In the genomic region with DNA sequence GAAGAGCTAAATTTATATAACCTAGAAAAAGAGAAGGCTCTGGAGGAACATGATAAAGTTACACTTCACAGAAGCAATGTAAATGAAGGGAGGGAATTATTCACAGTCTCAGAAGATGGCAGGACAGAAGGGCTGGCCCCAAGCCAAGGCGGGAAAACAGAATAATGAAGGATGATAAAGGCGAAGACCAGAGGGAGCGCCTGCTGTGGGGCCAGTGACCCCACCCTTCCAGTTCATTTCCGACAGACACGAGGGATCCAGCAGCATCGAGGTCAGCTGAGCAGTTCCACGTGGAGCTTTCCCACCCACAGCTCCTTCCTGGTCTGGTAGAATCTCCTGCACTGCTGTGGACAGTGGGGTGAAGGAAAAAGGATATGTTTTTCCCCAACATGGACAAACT, we compare ENCODE assay signal across 24 cellular contexts.
"Had no signal": no experiment of that assay in that cellular context is flagged by ENCODE, and none has a peak within 500 bp of the region (broad histone marks: within the 10 kb centered on the region; RNA-seq: fewer than 3 reads in every experiment).

No MANE protein-coding gene starts in this region.

- H3K27ac ChIP-seq: left lung, neutrophil, parathyroid adenoma, upper lobe of right lung had no signal

- H3K27ac Mint-ChIP-seq: activated B cell treated with CpG ODN at 0.5 μM for 24 hours; activated naive CD8-positive, alpha-beta T cell treated with anti-CD3 and anti-CD28 coated beads, Interleukin-2, amount 10 ng/mL, durations not matched to agents 7 days and 5 days; activated T-helper 2 cell treated with anti-CD3 and anti-CD28 coated beads, Interferon-gamma antibody, Interleukin-2, Interleukin-4, amounts not matched to agents 10 μg/mL and 5 μg/mL and 100 μg/mL, durations not matched to agents 14 hours and 24 hours and 36 hours; naive thymus-derived CD8-positive, alpha-beta T cell; T-helper 2 cell treated with Interferon-gamma antibody and Interleukin-4, amounts not matched to agents 5 μg/mL and 100 μg/mL, for 36 hours had no signal

- H3K9me3 ChIP-seq: left lung, neutrophil, upper lobe of right lung had no signal

- H3K4me1 Mint-ChIP-seq: activated B cell treated with CpG ODN at 0.5 μM for 24 hours; activated naive CD8-positive, alpha-beta T cell treated with anti-CD3 and anti-CD28 coated beads, Interleukin-2, amount 10 ng/mL, durations not matched to agents 7 days and 5 days; naive thymus-derived CD8-positive, alpha-beta T cell had no signal

- H3K4me1 ChIP-seq: left lung, parathyroid adenoma, upper lobe of right lung had no signal

- H3K27me3 ChIP-seq: left lung, neutrophil, upper lobe of right lung had no signal

- H3K79me2 ChIP-seq: parathyroid adenoma had no signal

- H3K9me3 Mint-ChIP-seq: activated B cell treated with CpG ODN at 0.5 μM for 24 hours; activated naive CD8-positive, alpha-beta T cell treated with anti-CD3 and anti-CD28 coated beads, Interleukin-2, amount 10 ng/mL, durations not matched to agents 7 days and 5 days; activated T-cell treated with anti-CD3 and anti-CD28 coated beads, Interleukin-2, amount 50 U/mL, for 4 hours; activated T-helper 2 cell treated with anti-CD3 and anti-CD28 coated beads, Interferon-gamma antibody, Interleukin-2, Interleukin-4, amounts not matched to agents 10 μg/mL and 5 μg/mL and 100 μg/mL, durations not matched to agents 14 hours and 24 hours and 36 hours; naive thymus-derived CD8-positive, alpha-beta T cell; T-helper 2 cell treated with Interferon-gamma antibody and Interleukin-4, amounts not matched to agents 5 μg/mL and 100 μg/mL, for 36 hours had no signal

- H3K9ac ChIP-seq: parathyroid adenoma had no signal

- H3K36me3 Mint-ChIP-seq: activated naive CD8-positive, alpha-beta T cell treated with anti-CD3 and anti-CD28 coated beads, Interleukin-2, amount 10 ng/mL, durations not matched to agents 7 days and 5 days; naive thymus-derived CD8-positive, alpha-beta T cell had no signal

- H3K4me3 ChIP-seq: left lung, lung, upper lobe of right lung had no signal

- H3K4me3 Mint-ChIP-seq: activated B cell treated with CpG ODN at 0.5 μM for 24 hours; activated naive CD8-positive, alpha-beta T cell treated with anti-CD3 and anti-CD28 coated beads, Interleukin-2, amount 10 ng/mL, durations not matched to agents 7 days and 5 days; activated T-cell treated with anti-CD3 and anti-CD28 coated beads, Interleukin-2, amount 50 U/mL, for 4 hours; naive thymus-derived CD8-positive, alpha-beta T cell; T-helper 2 cell treated with Interferon-gamma antibody and Interleukin-4, amounts not matched to agents 5 μg/mL and 100 μg/mL, for 36 hours had no signal

- DNase-seq: activated B cell treated with CpG ODN at 0.5 μM for 24 hours; activated CD4-positive, alpha-beta T cell treated with anti-CD3 and anti-CD28 coated beads for 4 hours; activated CD4-positive, alpha-beta T cell treated with anti-CD3 and anti-CD28 coated beads, Interleukin-2, amount 50 U/mL, for 48 hours; activated CD8-positive, alpha-beta memory T cell treated with anti-CD3 and anti-CD28 coated beads, Interleukin-2, amount 50 U/mL, for 48 hours; activated naive CD4-positive, alpha-beta T cell treated with Interleukin-2 at 50 U/mL for 16 hours; activated naive CD8-positive, alpha-beta T cell treated with anti-CD3 and anti-CD28 coated beads, Interleukin-2, amount 10 ng/mL, durations not matched to agents 7 days and 5 days; activated T-cell treated with anti-CD3 and anti-CD28 coated beads, Interleukin-2, amount 50 U/mL, for 4 hours; amygdala; dermis blood vessel endothelial cell; effector CD8-positive, alpha-beta T cell; glutamatergic neuron; hippocampal formation; left lung; naive thymus-derived CD8-positive, alpha-beta T cell; stimulated activated CD4-positive, alpha-beta T cell treated with anti-CD3 and anti-CD28 coated beads, Interleukin-12 subunit alpha, Interleukin-12 subunit beta, amount 100 ng/mL, for 4 hours; stimulated activated CD4-positive, alpha-beta T cell treated with anti-CD3 and anti-CD28 coated beads, Interleukin-4, amount 100 ng/mL, for 4 hours; stimulated activated naive CD8-positive, alpha-beta T cell treated with anti-CD3 and anti-CD28 coated beads, Interleukin-15, Interleukin-2, amounts not matched to agents 100 U/mL and 50 U/mL, for 24 hours; upper lobe of right lung had no signal

- ATAC-seq: activated T-cell treated with anti-CD3 and anti-CD28 coated beads, Interleukin-2, amount 50 U/mL, for 4 hours; left lung; naive thymus-derived CD8-positive, alpha-beta T cell; right cardiac atrium; stimulated activated naive CD8-positive, alpha-beta T cell treated with anti-CD3 and anti-CD28 coated beads, Interleukin-15, Interleukin-2, amounts not matched to agents 100 U/mL and 50 U/mL, for 24 hours; upper lobe of right lung had no signal

- H2AFZ ChIP-seq: parathyroid adenoma had no signal

- H3K36me3 ChIP-seq: left lung, neutrophil, upper lobe of right lung had no signal
